In the genomic region with DNA sequence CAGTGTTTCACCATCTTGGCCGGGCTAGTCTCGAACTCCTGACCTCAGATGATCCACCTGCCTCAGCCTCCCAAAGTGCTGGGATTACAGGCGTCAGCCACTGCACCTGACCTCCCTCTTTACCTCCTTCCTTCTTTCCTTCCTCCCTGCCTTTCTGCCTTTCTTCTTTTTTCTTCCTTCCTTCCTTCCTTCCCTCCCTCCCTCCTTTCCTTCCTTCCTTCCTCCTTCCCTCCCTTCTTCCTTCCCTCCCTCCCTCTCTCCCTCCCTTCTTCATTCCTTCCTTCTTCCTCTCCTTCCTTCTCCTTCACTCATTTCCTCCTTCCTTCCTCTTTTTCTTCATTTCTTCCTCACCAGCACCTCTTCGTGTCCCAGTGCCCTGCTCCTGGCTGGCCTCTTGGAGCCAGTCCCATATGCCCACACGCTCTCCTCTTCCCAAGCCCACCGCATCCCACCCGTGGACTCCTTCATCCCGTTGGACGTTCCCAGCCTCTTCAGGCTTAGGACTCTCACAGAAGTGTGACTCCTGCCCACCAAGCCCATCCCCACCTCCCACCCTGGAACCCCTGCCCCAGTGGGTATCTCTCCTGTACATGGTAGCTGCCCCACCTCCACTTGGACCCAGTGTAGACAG, we compare ENCODE assay signal across 37 cellular contexts. TPM values are rescaled to one million over a fixed set of nuclear protein-coding genes. Genes with fewer than 3 reads are reported as not detected.
"Had no signal": no experiment of that assay in that cellular context is flagged by ENCODE, and none has a peak within 500 bp of the region (broad histone marks: within the 10 kb centered on the region; RNA-seq: fewer than 3 reads in every experiment).

No MANE protein-coding gene starts in this region.

- H3K27me3 Mint-ChIP-seq: activated CD4-positive, alpha-beta memory T cell treated with anti-CD3 and anti-CD28 coated beads for 36 hours had no signal

- H3K27me3 ChIP-seq: adrenal gland, body of pancreas, brain microvascular endothelial cell had no signal

- ATAC-seq: activated CD8-positive, alpha-beta T cell treated with anti-CD3 and anti-CD28 coated beads for 36 hours; activated T-cell treated with anti-CD3 and anti-CD28 coated beads, Interleukin-2, amount 50 U/mL, for 4 hours; activated T-cell treated with anti-CD3 and anti-CD28 coated beads, Interleukin-2, amount 50 U/mL, for 72 hours; activated T-helper 17 cell treated with anti-CD3 and anti-CD28 coated beads, Interleukin-2, amount 50 U/mL, for 72 hours; body of pancreas had no signal

- H3K4me1 ChIP-seq: adrenal gland, body of pancreas, breast epithelium had no signal

- H3K9me3 ChIP-seq: adrenal gland, body of pancreas, breast epithelium had no signal

- H3K27ac ChIP-seq: adrenal gland, body of pancreas, brain microvascular endothelial cell, breast epithelium, VCaP had no signal

- FAIRE-seq: astrocyte, TTC549 had no signal

- H3K27ac Mint-ChIP-seq: activated B cell treated with CpG ODN at 0.5 μM for 24 hours; activated CD4-positive, alpha-beta memory T cell treated with anti-CD3 and anti-CD28 coated beads for 36 hours; activated CD4-positive, alpha-beta T cell treated with anti-CD3 and anti-CD28 coated beads, Interleukin-2, amount 10 ng/mL, durations not matched to agents 24 days and 14 days; activated CD8-positive, alpha-beta T cell treated with anti-CD3 and anti-CD28 coated beads for 36 hours; activated naive CD4-positive, alpha-beta T cell treated with anti-CD3 and anti-CD28 coated beads for 36 hours; activated naive CD8-positive, alpha-beta T cell treated with anti-CD3 and anti-CD28 coated beads for 36 hours; activated T-cell treated with anti-CD3 and anti-CD28 coated beads, Interleukin-2, amount 50 U/mL, for 72 hours; activated T-helper 1 cell treated with anti-CD3 and anti-CD28 coated beads, Interleukin-12 subunit alpha, Interleukin-12 subunit beta, Interleukin-2, Interleukin-4 antibody, amounts not matched to agents 30 ng/mL and 10 ng/mL and 1 ng/mL, durations not matched to agents 14 hours and 24 hours and 36 hours; activated T-helper 17 cell treated with anti-CD3 and anti-CD28 coated beads, Interleukin-2, amount 50 U/mL, for 72 hours; T-helper 1 cell treated with Interleukin-12 subunit alpha and Interleukin-12 subunit beta and Interleukin-4 antibody, amounts not matched to agents 30 μg/mL and 1 μg/mL, for 36 hours; T-helper 2 cell treated with Interferon-gamma antibody and Interleukin-4, amounts not matched to agents 5 μg/mL and 100 μg/mL, for 36 hours had no signal

- DNase-seq: activated B cell treated with CpG ODN at 0.5 μM for 24 hours; activated CD4-positive, alpha-beta memory T cell treated with anti-CD3 and anti-CD28 coated beads for 36 hours; activated CD4-positive, alpha-beta T cell treated with anti-CD3 and anti-CD28 coated beads for 4 hours; activated CD4-positive, alpha-beta T cell treated with anti-CD3 and anti-CD28 coated beads, Interleukin-2, amount 10 ng/mL, durations not matched to agents 24 days and 14 days; activated CD4-positive, alpha-beta T cell treated with anti-CD3 and anti-CD28 coated beads, Interleukin-2, amount 50 U/mL, for 1 hour; activated CD4-positive, alpha-beta T cell treated with anti-CD3 and anti-CD28 coated beads, Interleukin-2, amount 50 U/mL, for 4 hours; activated CD4-positive, CD25-positive, alpha-beta regulatory T cell treated with anti-CD3 and anti-CD28 coated beads, Interleukin-2, amount 50 U/mL, for 72 hours; activated CD8-positive, alpha-beta memory T cell treated with anti-CD3 and anti-CD28 coated beads, Interleukin-2, amount 50 U/mL, for 4 hours; activated CD8-positive, alpha-beta T cell treated with anti-CD3 and anti-CD28 coated beads for 36 hours; activated effector memory CD4-positive, alpha-beta T cell treated with anti-CD3 and anti-CD28 coated beads, Interleukin-2, amount 50 U/mL, for 16 hours; activated gamma-delta T cell treated with Interleukin-2 at 50 U/mL for 16 hours; activated naive CD4-positive, alpha-beta T cell; activated naive CD4-positive, alpha-beta T cell treated with anti-CD3 and anti-CD28 coated beads for 36 hours; activated naive CD4-positive, alpha-beta T cell treated with anti-CD3 and anti-CD28 coated beads, Interleukin-2, amount 50 U/mL, for 16 hours; activated naive CD8-positive, alpha-beta T cell treated with anti-CD3 and anti-CD28 coated beads for 36 hours; activated T-cell treated with anti-CD3 and anti-CD28 coated beads for 4 hours; activated T-cell treated with anti-CD3 and anti-CD28 coated beads, Interleukin-2, amount 50 U/mL, for 1 hour; activated T-cell treated with anti-CD3 and anti-CD28 coated beads, Interleukin-2, amount 50 U/mL, for 4 hours; activated T-cell treated with anti-CD3 and anti-CD28 coated beads, Interleukin-2, amount 50 U/mL, for 72 hours; adrenal gland; amygdala; anterior cingulate cortex; body of pancreas; brain microvascular endothelial cell; central memory CD4-positive, alpha-beta T cell; T-helper 1 cell; T-helper 2 cell; T-helper 9 cell had no signal

- H3K4me3 ChIP-seq: adrenal gland, body of pancreas, breast epithelium had no signal

- H3K36me3 ChIP-seq: adrenal gland, brain microvascular endothelial cell, breast epithelium had no signal

- H3K4me1 Mint-ChIP-seq: activated CD4-positive, alpha-beta T cell treated with anti-CD3 and anti-CD28 coated beads, Interleukin-2, amount 10 ng/mL, durations not matched to agents 24 days and 14 days; activated T-helper 17 cell treated with anti-CD3 and anti-CD28 coated beads, Interleukin-2, amount 50 U/mL, for 72 hours had no signal

- H3K4me3 Mint-ChIP-seq: activated B cell treated with CpG ODN at 0.5 μM for 24 hours; activated CD4-positive, alpha-beta memory T cell treated with anti-CD3 and anti-CD28 coated beads for 36 hours; activated CD4-positive, alpha-beta T cell treated with anti-CD3 and anti-CD28 coated beads, Interleukin-2, amount 10 ng/mL, durations not matched to agents 24 days and 14 days; activated CD8-positive, alpha-beta T cell treated with anti-CD3 and anti-CD28 coated beads for 36 hours; activated naive CD4-positive, alpha-beta T cell treated with anti-CD3 and anti-CD28 coated beads for 36 hours; activated naive CD8-positive, alpha-beta T cell treated with anti-CD3 and anti-CD28 coated beads for 36 hours; activated T-cell treated with anti-CD3 and anti-CD28 coated beads, Interleukin-2, amount 50 U/mL, for 4 hours; activated T-cell treated with anti-CD3 and anti-CD28 coated beads, Interleukin-2, amount 50 U/mL, for 72 hours; activated T-helper 1 cell treated with anti-CD3 and anti-CD28 coated beads, Interleukin-12 subunit alpha, Interleukin-12 subunit beta, Interleukin-2, Interleukin-4 antibody, amounts not matched to agents 30 ng/mL and 10 ng/mL and 1 ng/mL, durations not matched to agents 14 hours and 24 hours and 36 hours; activated T-helper 17 cell treated with anti-CD3 and anti-CD28 coated beads, Interleukin-2, amount 50 U/mL, for 72 hours; T-helper 1 cell treated with Interleukin-12 subunit alpha and Interleukin-12 subunit beta and Interleukin-4 antibody, amounts not matched to agents 30 μg/mL and 1 μg/mL, for 36 hours; T-helper 2 cell treated with Interferon-gamma antibody and Interleukin-4, amounts not matched to agents 5 μg/mL and 100 μg/mL, for 36 hours had no signal

RNA-seq across cellular contexts. Expression of gene CSF2RA, which starts 22.6 kb away (rescaled TPM):
- total RNA-seq: activated B cell treated with CpG ODN at 0.5 μM for 24 hours; activated CD8-positive, alpha-beta memory T cell treated with anti-CD3 and anti-CD28 coated beads for 36 hours; activated CD8-positive, alpha-beta T cell treated with anti-CD3 and anti-CD28 coated beads for 36 hours; activated naive CD8-positive, alpha-beta T cell treated with anti-CD3 and anti-CD28 coated beads for 36 hours had no signal

RNA-seq across cellular contexts. Expression of gene IL3RA, which starts 45.4 kb away (rescaled TPM):
- total RNA-seq: activated CD8-positive, alpha-beta memory T cell treated with anti-CD3 and anti-CD28 coated beads for 36 hours; activated CD8-positive, alpha-beta T cell treated with anti-CD3 and anti-CD28 coated beads for 36 hours; activated naive CD4-positive, alpha-beta T cell treated with anti-CD3 and anti-CD28 coated beads for 36 hours; astrocyte had no signal
